ENCODE assay signal across 22 cellular contexts in the genomic region with DNA sequence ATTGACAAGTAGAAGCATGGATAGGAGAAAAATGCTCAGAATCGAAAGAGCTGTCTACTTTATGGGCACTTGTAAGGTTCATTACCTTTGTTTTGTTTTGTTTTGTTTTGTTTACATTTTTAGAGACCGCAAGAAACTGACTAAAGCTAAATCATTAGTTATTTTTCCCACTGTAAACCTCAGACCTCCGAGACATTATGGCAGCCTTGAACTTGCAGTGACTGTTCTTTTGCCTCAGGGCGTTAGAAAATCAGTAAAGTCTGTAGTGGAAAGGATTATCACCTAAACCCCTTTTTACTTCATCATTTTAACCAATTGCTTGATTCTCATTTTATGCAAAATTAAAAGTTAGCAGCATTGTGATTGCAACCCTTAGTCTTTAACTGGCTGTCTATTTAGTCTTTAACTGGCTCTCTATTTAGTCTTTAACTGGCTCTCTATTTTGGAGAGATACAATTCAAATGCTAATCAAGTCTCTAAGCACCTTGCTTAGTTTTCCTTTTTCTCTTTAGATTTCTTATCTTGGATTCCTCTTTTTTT.
"Had no signal": no experiment of that assay in that cellular context is flagged by ENCODE, and none has a peak within 500 bp of the region (broad histone marks: within the 10 kb centered on the region; RNA-seq: fewer than 3 reads in every experiment).

No MANE protein-coding gene starts in this region.

- H3K9me3 Mint-ChIP-seq: activated naive CD4-positive, alpha-beta T cell treated with anti-CD3 and anti-CD28 coated beads, Interleukin-2, amount 10 ng/mL, durations not matched to agents 7 days and 5 days had no signal

- ATAC-seq: activated CD4-positive, CD25-positive, alpha-beta regulatory T cell treated with anti-CD3 and anti-CD28 coated beads, Interleukin-2, amount 50 U/mL, for 24 hours; activated CD8-positive, alpha-beta T cell treated with anti-CD3 and anti-CD28 coated beads, Interleukin-2, amount 10 ng/mL, durations not matched to agents 7 days and 5 days; activated T-helper 17 cell treated with anti-CD3 and anti-CD28 coated beads, Interleukin-2, amount 50 U/mL, for 72 hours; PC-3 had no signal

- H3K36me3 Mint-ChIP-seq: activated naive CD4-positive, alpha-beta T cell treated with anti-CD3 and anti-CD28 coated beads, Interleukin-2, amount 10 ng/mL, durations not matched to agents 7 days and 5 days; activated naive CD8-positive, alpha-beta T cell treated with anti-CD3 and anti-CD28 coated beads for 36 hours had no signal

- DNase-seq: activated CD4-positive, alpha-beta T cell treated with anti-CD3 and anti-CD28 coated beads for 4 hours; activated CD4-positive, alpha-beta T cell treated with anti-CD3 and anti-CD28 coated beads, Interleukin-2, amount 50 U/mL, for 4 hours; activated CD8-positive, alpha-beta memory T cell treated with anti-CD3 and anti-CD28 coated beads, Interleukin-2, amount 50 U/mL, for 48 hours; activated CD8-positive, alpha-beta T cell treated with anti-CD3 and anti-CD28 coated beads, Interleukin-2, amount 10 ng/mL, durations not matched to agents 7 days and 5 days; activated gamma-delta T cell treated with Interleukin-2 at 50 U/mL for 16 hours; activated naive CD4-positive, alpha-beta T cell treated with anti-CD3 and anti-CD28 coated beads, Interleukin-2, amount 10 ng/mL, durations not matched to agents 7 days and 5 days; activated naive CD8-positive, alpha-beta T cell treated with anti-CD3 and anti-CD28 coated beads for 36 hours; activated T-cell treated with anti-CD3 and anti-CD28 coated beads, Interleukin-2, amount 50 U/mL, for 1 hour; cerebellar nuclear complex; colonic mucosa; Kasumi-1; KBM-7; NCI-H1092; NCI-H1436; NCI-H187; NCI-H2081; NCI-H510A treated with DMSO at 0.1 percent for 48 hours; PC-3; SHP77 treated with DMSO at 0.1 percent for 48 hours; WERI-Rb-1 had no signal

- H3K4me3 Mint-ChIP-seq: activated CD8-positive, alpha-beta T cell treated with anti-CD3 and anti-CD28 coated beads, Interleukin-2, amount 10 ng/mL, durations not matched to agents 7 days and 5 days; activated naive CD4-positive, alpha-beta T cell treated with anti-CD3 and anti-CD28 coated beads, Interleukin-2, amount 10 ng/mL, durations not matched to agents 7 days and 5 days; activated naive CD8-positive, alpha-beta T cell treated with anti-CD3 and anti-CD28 coated beads for 36 hours; activated T-helper 17 cell treated with anti-CD3 and anti-CD28 coated beads, Interleukin-2, amount 50 U/mL, for 72 hours had no signal

- H3K27me3 Mint-ChIP-seq: activated naive CD4-positive, alpha-beta T cell treated with anti-CD3 and anti-CD28 coated beads, Interleukin-2, amount 10 ng/mL, durations not matched to agents 7 days and 5 days; activated naive CD8-positive, alpha-beta T cell treated with anti-CD3 and anti-CD28 coated beads for 36 hours; activated T-helper 17 cell treated with anti-CD3 and anti-CD28 coated beads, Interleukin-2, amount 50 U/mL, for 72 hours had no signal

- H3K4me1 Mint-ChIP-seq: activated naive CD4-positive, alpha-beta T cell treated with anti-CD3 and anti-CD28 coated beads, Interleukin-2, amount 10 ng/mL, durations not matched to agents 7 days and 5 days; activated naive CD8-positive, alpha-beta T cell treated with anti-CD3 and anti-CD28 coated beads for 36 hours; activated T-helper 17 cell treated with anti-CD3 and anti-CD28 coated beads, Interleukin-2, amount 50 U/mL, for 72 hours had no signal

- H3K27ac Mint-ChIP-seq: activated CD8-positive, alpha-beta T cell treated with anti-CD3 and anti-CD28 coated beads, Interleukin-2, amount 10 ng/mL, durations not matched to agents 7 days and 5 days; activated naive CD4-positive, alpha-beta T cell treated with anti-CD3 and anti-CD28 coated beads, Interleukin-2, amount 10 ng/mL, durations not matched to agents 7 days and 5 days; activated naive CD8-positive, alpha-beta T cell treated with anti-CD3 and anti-CD28 coated beads for 36 hours; activated T-helper 17 cell treated with anti-CD3 and anti-CD28 coated beads, Interleukin-2, amount 50 U/mL, for 72 hours had no signal
